11 cellular contexts compared by ENCODE assay signal in genomic region chr7:100048680-100049079, GRCh38. TPM values are rescaled to one million over a fixed set of nuclear protein-coding genes. Genes with fewer than 3 reads are reported as not detected.
DNase-seq lines count a peak whose midpoint lies in the region; ATAC-seq, FAIRE-seq and TF ChIP-seq lines count a peak whose summit lies in the region.
"Had no signal": no experiment of that assay in that cellular context is flagged by ENCODE, and none has a peak within 500 bp of the region (broad histone marks: within the 10 kb centered on the region; RNA-seq: fewer than 3 reads in every experiment).

No MANE protein-coding gene starts in this region.

- H3K9me3 ChIP-seq in IMR-90 (ENCODE audit: control insufficient read depth, insufficient read depth, low read length) (no peaks in the 10 kb centered on the region), HepG2 (ENCODE audit: low read length) (no peaks in the 10 kb centered on the region)

- H3K14ac ChIP-seq in IMR-90 (replicated peaks; ENCODE audit: low read depth, low read length) = no peak overlapping the region

- no peak overlapping the region for H3K18ac ChIP-seq in IMR-90 (ENCODE audit: low read depth, low read length)

- H2BK120ac ChIP-seq in IMR-90 (ENCODE audit: low read depth, low read length) = no peak overlapping the region

- peak overlapping the region in 5 of 7 donors; percentile 14 to 93 (median 65) for H3K27ac Mint-ChIP-seq in CD14-positive monocyte
- peak overlapping the region; percentile 27 for H3K27ac Mint-ChIP-seq in activated naive CD8-positive, alpha-beta T cell treated with anti-CD3 and anti-CD28 coated beads for 36 hours
- peak overlapping the region; percentile 89 to 92 for H3K27ac Mint-ChIP-seq in natural killer cell

- no peak for TF ChIP-seq CTCF in CD14-positive monocyte (IDR thresholded peaks at IDR 0.05)
- no peak for TF ChIP-seq CTCF in IMR-90 (conservative IDR thresholded peaks at IDR 0.05; ENCODE audit: low read depth, low read length)
- TF ChIP-seq CTCF in natural killer cell (IDR thresholded peaks at IDR 0.05) = no peak
- no peak for TF ChIP-seq CTCF in HepG2 (CRISPR knock-in tag; IDR thresholded peaks at IDR 0.05)

- intact Hi-C loops in CD14-positive monocyte (cut with micrococcal nuclease) (no loop called here), IMR-90 (cut with micrococcal nuclease) (loop anchor here (1.0 to 2.0 kb wide), 2 partner anchors 14 to 52 kb away; no protein-coding TSS in a partner anchor), natural killer cell (cut with micrococcal nuclease) (loop anchor here (1.0 to 5.0 kb wide), 2 partner anchors 34 to 52 kb away; partner anchors contain the start of gene ZNF3), HepG2 (cut with micrococcal nuclease; ENCODE audit: unreplicated experiment) (no loop called here)

- no peak overlapping the region for H3K23ac ChIP-seq in IMR-90 (ENCODE audit: low read depth, low read length)

- H3K4me3 ChIP-seq in IMR-90 (ENCODE audit: insufficient read depth, low read depth, low read length) (no peak overlapping the region), HepG2 (replicated peaks in 1 of 3; ENCODE audit: insufficient read depth in 1 of 3, low read depth in 2 of 3, low read length in 3 of 3) (no peak overlapping the region; a peak in 1 of 6 replicates)

- H3K79me2 ChIP-seq in HepG2 (ENCODE audit: insufficient read depth, low read length) = peaks cover 6% of the 10 kb centered on the region

- H4K5ac ChIP-seq in IMR-90 (ENCODE audit: low read depth, low read length) = 0 out of 2 replicates have a peak overlapping the region, but pooled peaks have one; percentile 0

- H3K4me1 ChIP-seq in IMR-90 (ENCODE audit: control insufficient read depth, insufficient read depth, low read length) (peaks cover 4% of the 10 kb centered on the region; the same call in 1 of the 2 replicates), HepG2 (ENCODE audit: insufficient read depth, low read length) (peaks cover 29% of the 10 kb centered on the region)

- POLR2A ChIA-PET in IMR-90 (lab: Charles Lee; ENCODE audit: unreplicated experiment) (no interaction called here), HepG2 (lab: Yijun Ruan, JAX) (no interaction called here)

- no peaks in the 10 kb centered on the region for H3K27me3 ChIP-seq in IMR-90 (ENCODE audit: control insufficient read depth, insufficient read depth, low read length)
- H3K27me3 ChIP-seq in HepG2 (ENCODE audit: control insufficient read depth in 1 of 2, insufficient read depth in 2 of 2, low read length in 2 of 2) = no peaks in the 10 kb centered on the region

- H3K9me1 ChIP-seq in IMR-90 (ENCODE audit: insufficient read depth, low read length) = no peaks in the 10 kb centered on the region

- peaks cover 12 to 29% of the 10 kb centered on the region in 2 experiments for H3K79me1 ChIP-seq in IMR-90 (ENCODE audit: low read depth in 1 of 2, low read length in 2 of 2)

- TF ChIP-seq POLR2A in IMR-90 (IDR thresholded peaks at IDR 0.05; ENCODE audit: low read depth, low read length) (no peak), HepG2 (IDR thresholded peaks at IDR 0.05; ENCODE audit: insufficient read depth in 1 of 2, low read depth in 2 of 2, low read length in 2 of 2) (no peak)

- H3K4ac ChIP-seq in IMR-90 (ENCODE audit: low read depth, low read length) = no peak overlapping the region; the same call in 1 of the 2 replicates

- peaks cover 3% of the 10 kb centered on the region; the same call in 1 of the 2 replicates for H4K20me1 ChIP-seq in IMR-90 (ENCODE audit: insufficient read depth, low read length)
- H4K20me1 ChIP-seq in HepG2 (ENCODE audit: insufficient read depth, low read length) = no peaks in the 10 kb centered on the region

- peaks cover 4% of the 10 kb centered on the region; the same call in 1 of the 2 replicates for H3K36me3 ChIP-seq in IMR-90 (ENCODE audit: control insufficient read depth, insufficient read depth, low read length)
- no peaks in the 10 kb centered on the region for H3K36me3 ChIP-seq in HepG2 (replicated peaks in 1 of 2; ENCODE audit: control insufficient read depth in 1 of 2, insufficient read depth in 2 of 2, low read length in 2 of 2)

- no peak for FAIRE-seq in HepG2 (lab: Jason Lieb, UNC)

- H3K36me3 Mint-ChIP-seq in CD14-positive monocyte (peaks cover 0 to 2% of the 10 kb centered on the region in 2 donors), natural killer cell (no peaks in the 10 kb centered on the region)
- H3K36me3 Mint-ChIP-seq in activated naive CD8-positive, alpha-beta T cell treated with anti-CD3 and anti-CD28 coated beads for 36 hours = no peaks in the 10 kb centered on the region

- in situ Hi-C loops in IMR-90 (cut with MboI; ENCODE audit: low sequenced_read_pairs) (no loop called here), HepG2 (cut with HindIII; ENCODE audit: extremely low pct_ligation_motif_present, low pct_unique_long_range_greater_than_20kb) (no loop called here)

- TF ChIP-seq RAD21 in IMR-90 (IDR thresholded peaks at IDR 0.05; ENCODE audit: low read length) (no peak), HepG2 (CRISPR knock-in tag; IDR thresholded peaks at IDR 0.05) (no peak)

- ATAC-seq in IMR-90 (ENCODE audit: low read depth) (no peak), natural killer cell (no peak), HepG2 (no peak)

- CTCF ChIA-PET in IMR-90 (lab: Yijun Ruan, JAX) (interaction anchor here (0.7 kb wide), 1 partner anchor 541 kb away, joined by 3 read pairs; no protein-coding TSS in a partner anchor), HepG2 (lab: Yijun Ruan, JAX; ENCODE audit: low intra/inter-chr PET ratio, low total read pairs) (interaction anchor here (1.9 kb wide), 1 partner anchor 55 kb away, joined by 6 read pairs; no protein-coding TSS in a partner anchor)

- no peak overlapping the region for H3K56ac ChIP-seq in IMR-90 (ENCODE audit: extremely low read depth, insufficient read depth, low read length)

- H3K9ac ChIP-seq in IMR-90 (ENCODE audit: low read depth, low read length) (no peak overlapping the region), HepG2 (ENCODE audit: insufficient read depth, low read depth, low read length) (no peak overlapping the region)

- H3K27ac ChIP-seq in IMR-90 (ENCODE audit: insufficient read depth, low read length) (no peak overlapping the region), HepG2 (ENCODE audit: extremely low read length, insufficient read depth, low read length) (no peak overlapping the region)

- H3K9me3 Mint-ChIP-seq in CD14-positive monocyte = no peaks in the 10 kb centered on the region
- no peaks in the 10 kb centered on the region for H3K9me3 Mint-ChIP-seq in activated naive CD8-positive, alpha-beta T cell treated with anti-CD3 and anti-CD28 coated beads for 36 hours
- H3K9me3 Mint-ChIP-seq in natural killer cell = no peaks in the 10 kb centered on the region
- H3K9me3 Mint-ChIP-seq: dendritic cell treated with granulocyte-macrophage colony-stimulating factor and Interleukin-4, amounts not matched to agents 40 ng/mL and 50 ng/mL, for 4 days had no signal

- H3K4me3 Mint-ChIP-seq in CD14-positive monocyte (peak overlapping the region in 1 of 2 donors; percentile 34), natural killer cell (peak overlapping the region; percentile 55)
- peak overlapping the region; percentile 56 for H3K4me3 Mint-ChIP-seq in activated naive CD8-positive, alpha-beta T cell treated with anti-CD3 and anti-CD28 coated beads for 36 hours

- peak overlapping the region; percentile 40; the same call in 1 of the 2 replicates for H2AK5ac ChIP-seq in IMR-90 (ENCODE audit: low read depth, low read length)

- H3K4me2 ChIP-seq in IMR-90 (ENCODE audit: low read depth, low read length) (no peak overlapping the region), HepG2 (ENCODE audit: low read depth, low read length) (no peak overlapping the region; the same call in 1 of the 2 replicates)

- peak overlapping the region; percentile 97 to 99; a peak in 3 of 4 replicates for H4K8ac ChIP-seq in IMR-90 (ENCODE audit: low read depth in 2 of 2, low read length in 2 of 2)

- H4K91ac ChIP-seq in IMR-90 (ENCODE audit: insufficient read depth, low read depth, low read length) = no peak overlapping the region

- TF ChIP-seq EP300 in HepG2 (IDR thresholded peaks at IDR 0.05; ENCODE audit: low read depth in 2 of 2, low read length in 2 of 2) (no peak), HepG2 (CRISPR knock-in tag; IDR thresholded peaks at IDR 0.05; ENCODE audit: borderline replicate concordance) (no peak)

- no TSS peak for BruUV-seq in IMR-90 (replicated peaks; lab: Mats Ljungman, UMichigan)
- BruUV-seq in HepG2 (replicated peaks; lab: Mats Ljungman, UMichigan) = no TSS peak

- DNase-seq in CD14-positive monocyte (ENCODE audit: low spot score) (no peak), IMR-90 (no peak), natural killer cell (no peak), NCI-H187 (lab: John Stamatoyannopoulos, UW) (no peak), epidermal melanocyte (ENCODE audit: insufficient read length, low spot score) (no peak), NOMO-1 treated with dmso at 0.1 percent for 144 hours (lab: John Stamatoyannopoulos, UW; ENCODE audit: unreplicated experiment) (no peak), HepG2 (ENCODE audit: low spot score) (no peak)
- no peak for DNase-seq in activated naive CD8-positive, alpha-beta T cell treated with anti-CD3 and anti-CD28 coated beads for 36 hours
- DNase-seq: head of caudate nucleus, NCI-H748 treated with DMSO at 0.1 percent for 48 hours had no signal

- no peak overlapping the region for H2BK5ac ChIP-seq in IMR-90 (ENCODE audit: low read depth, low read length, poor library complexity, severe bottlenecking)

- no peak overlapping the region for H2BK20ac ChIP-seq in IMR-90 (ENCODE audit: low read depth, low read length)

- no peak overlapping the region for H2BK15ac ChIP-seq in IMR-90 (ENCODE audit: low read depth, low read length)

- H2AK9ac ChIP-seq in IMR-90 (replicated peaks; ENCODE audit: low read depth, low read length, poor library complexity) = no peak overlapping the region

- H2AFZ ChIP-seq in IMR-90 (replicated peaks; ENCODE audit: low read length, poor library complexity) = no peak overlapping the region
- no peak overlapping the region for H2AFZ ChIP-seq in HepG2 (ENCODE audit: low read length)

- whole genome bisulfite sequencing in IMR-90 (ENCODE audit: extremely low coverage in 2 of 2, insufficient read length in 1 of 2), 2 experiments = 100% methylated on average over 1 of the region's 4 CpGs; no CpG with 5 or more reads in 1 of the 2 experiments
- WGBS in HepG2 (ENCODE audit: low lambda C conversion rate) = 87% methylated on average over 4 of the region's 4 CpGs

- dilution Hi-C loops in IMR-90 (cut with HindIII; ENCODE audit: low sequenced_read_pairs, unreplicated experiment) = no loop called here

- H3K27me3 Mint-ChIP-seq in CD14-positive monocyte (ENCODE audit: low read depth in 3 of 3) = peaks cover 2 to 6% (median 2%) of the 10 kb centered on the region in 3 donors
- no peaks in the 10 kb centered on the region for H3K27me3 Mint-ChIP-seq in activated naive CD8-positive, alpha-beta T cell treated with anti-CD3 and anti-CD28 coated beads for 36 hours
- no peaks in the 10 kb centered on the region for H3K27me3 Mint-ChIP-seq in natural killer cell (ENCODE audit: low read depth in 2 of 2)
- H3K27me3 Mint-ChIP-seq: dendritic cell treated with granulocyte-macrophage colony-stimulating factor and Interleukin-4, amounts not matched to agents 40 ng/mL and 50 ng/mL, for 4 days had no signal

- H3K4me1 Mint-ChIP-seq in CD14-positive monocyte = peaks cover 18% of the 10 kb centered on the region
- peaks cover 21% of the 10 kb centered on the region for H3K4me1 Mint-ChIP-seq in activated naive CD8-positive, alpha-beta T cell treated with anti-CD3 and anti-CD28 coated beads for 36 hours
- peaks cover 15 to 20% of the 10 kb centered on the region in 2 donors for H3K4me1 Mint-ChIP-seq in natural killer cell

RNA-seq across cellular contexts. Expression of gene ZSCAN21, which starts 0.9 kb away (rescaled TPM):
- polyA plus RNA-seq in CD14-positive monocyte (1 to 10 TPM; 1.5 to 4.6 TPM), IMR-90 (2012; rRNA removed) (10.8 and 11.5 TPM in 2 replicates), HepG2 (2011; rRNA removed) (7.0 and 8.5 TPM in 2 replicates)
- total RNA-seq in IMR-90 (2012; rRNA removed) (13.1 and 13.3 TPM in 2 replicates), natural killer cell (1 to 10 TPM; 6.2 to 8.9 (median 7.2) TPM), HepG2 (2016; rRNA removed; fragmentation: Illumina TruSeq; extraction: Trizol) (10.0 and 11.8 TPM in 2 replicates)
- 4.9 and 6.1 TPM in 2 replicates for polyA plus RNA-seq in IMR-90 (2012; cell fraction: cytosol; rRNA removed)
- 5.6 and 14.0 TPM in 2 replicates for polyA plus RNA-seq in IMR-90 (2012; cell fraction: nucleus; rRNA removed; ENCODE audit: low replicate concordance)
- total RNA-seq in activated naive CD8-positive, alpha-beta T cell treated with anti-CD3 and anti-CD28 coated beads for 36 hours = 1 to 10 TPM; 9.0 to 9.4 TPM
- total RNA-seq in HepG2 (2016; cell fraction: cytosol; rRNA removed; fragmentation: Illumina TruSeq; extraction: Trizol; ENCODE audit: low read depth) = 3.2 and 3.8 TPM in 2 replicates
- total RNA-seq in HepG2 (2016; cell fraction: insoluble cytoplasmic fraction; rRNA removed; fragmentation: Illumina TruSeq; extraction: Trizol) = 9.0 and 11.1 TPM in 2 replicates
- 5.6 and 5.8 TPM in 2 replicates for total RNA-seq in HepG2 (2016; cell fraction: membrane; rRNA removed; fragmentation: Illumina TruSeq; extraction: Trizol)
- 6.2 and 6.3 TPM in 2 replicates for total RNA-seq in HepG2 (2016; cell fraction: nucleus; rRNA removed; fragmentation: Illumina TruSeq; extraction: Trizol)
- 6.5 and 7.7 TPM in 2 replicates for polyA plus RNA-seq in HepG2 (2011; cell fraction: cytosol; rRNA removed)
- 4.4 and 4.7 TPM in 2 replicates for polyA plus RNA-seq in HepG2 (2011; cell fraction: nucleus; rRNA removed)
- polyA plus RNA-seq in HepG2 (2012) = 5.6 and 6.7 TPM in 2 replicates
- 1.5 and 1.7 TPM in 2 replicates for polyA plus RNA-seq in HepG2 (2016; cell fraction: cytosol; fragmentation: Illumina TruSeq; extraction: Trizol; ENCODE audit: low read depth)
- 10.0 and 11.5 TPM in 2 replicates for polyA plus RNA-seq in HepG2 (2016; cell fraction: insoluble cytoplasmic fraction; fragmentation: Illumina TruSeq; extraction: Trizol; ENCODE audit: low read depth)
- 3.1 and 3.5 TPM in 2 replicates for polyA plus RNA-seq in HepG2 (2016; cell fraction: membrane; fragmentation: Illumina TruSeq; extraction: Trizol; ENCODE audit: low read depth)
- 8.6 and 9.3 TPM in 2 replicates for polyA plus RNA-seq in HepG2 (2016; cell fraction: nucleus; fragmentation: Illumina TruSeq; extraction: Trizol; ENCODE audit: insufficient read depth, low read depth)
- polyA minus RNA-seq in HepG2 (2011; rRNA and poly(A)+ RNA removed; ENCODE audit: low replicate concordance) = 4.0 and 4.9 TPM in 2 replicates
- 2.6 and 5.7 TPM in 2 replicates for polyA minus RNA-seq in HepG2 (2011; cell fraction: cytosol; rRNA and poly(A)+ RNA removed)
- 3.1 and 4.2 TPM in 2 replicates for polyA minus RNA-seq in HepG2 (2011; cell fraction: nucleus; rRNA and poly(A)+ RNA removed)

RNA-seq across cellular contexts. Expression of gene ZNF3, which starts 32.8 kb away (rescaled TPM):
- polyA plus RNA-seq in CD14-positive monocyte (1 to 10 TPM; 7.1 to 8.9 TPM), IMR-90 (2012; rRNA removed) (20.4 and 24.8 TPM in 2 replicates), HepG2 (2011; rRNA removed) (29.1 and 33.7 TPM in 2 replicates)
- total RNA-seq in IMR-90 (2012; rRNA removed) (30.8 and 33.1 TPM in 2 replicates), natural killer cell (10 to 100 TPM; 37.8 to 51.6 (median 49.0) TPM), HepG2 (2016; rRNA removed; fragmentation: Illumina TruSeq; extraction: Trizol) (53.2 and 56.9 TPM in 2 replicates)
- 4.7 and 6.3 TPM in 2 replicates for polyA plus RNA-seq in IMR-90 (2012; cell fraction: cytosol; rRNA removed)
- 55.3 and 172 TPM in 2 replicates for polyA plus RNA-seq in IMR-90 (2012; cell fraction: nucleus; rRNA removed; ENCODE audit: low replicate concordance)
- 10 to 100 TPM; 21.1 to 22.3 TPM for total RNA-seq in activated naive CD8-positive, alpha-beta T cell treated with anti-CD3 and anti-CD28 coated beads for 36 hours
- 14.5 and 17.2 TPM in 2 replicates for total RNA-seq in HepG2 (2016; cell fraction: cytosol; rRNA removed; fragmentation: Illumina TruSeq; extraction: Trizol; ENCODE audit: low read depth)
- 49.6 and 57.2 TPM in 2 replicates for total RNA-seq in HepG2 (2016; cell fraction: insoluble cytoplasmic fraction; rRNA removed; fragmentation: Illumina TruSeq; extraction: Trizol)
- total RNA-seq in HepG2 (2016; cell fraction: membrane; rRNA removed; fragmentation: Illumina TruSeq; extraction: Trizol) = 31.0 and 33.2 TPM in 2 replicates
- 75.6 and 79.7 TPM in 2 replicates for total RNA-seq in HepG2 (2016; cell fraction: nucleus; rRNA removed; fragmentation: Illumina TruSeq; extraction: Trizol)
- polyA plus RNA-seq in HepG2 (2011; cell fraction: cytosol; rRNA removed) = 14.7 and 19.2 TPM in 2 replicates
- polyA plus RNA-seq in HepG2 (2011; cell fraction: nucleus; rRNA removed) = 57.3 and 62.4 TPM in 2 replicates
- 30.0 and 30.2 TPM in 2 replicates for polyA plus RNA-seq in HepG2 (2012)
- 5.1 and 5.2 TPM in 2 replicates for polyA plus RNA-seq in HepG2 (2016; cell fraction: cytosol; fragmentation: Illumina TruSeq; extraction: Trizol; ENCODE audit: low read depth)
- polyA plus RNA-seq in HepG2 (2016; cell fraction: insoluble cytoplasmic fraction; fragmentation: Illumina TruSeq; extraction: Trizol; ENCODE audit: low read depth) = 35.8 and 38.2 TPM in 2 replicates
- 12.2 and 13.7 TPM in 2 replicates for polyA plus RNA-seq in HepG2 (2016; cell fraction: membrane; fragmentation: Illumina TruSeq; extraction: Trizol; ENCODE audit: low read depth)
- 98.1 and 100 TPM in 2 replicates for polyA plus RNA-seq in HepG2 (2016; cell fraction: nucleus; fragmentation: Illumina TruSeq; extraction: Trizol; ENCODE audit: insufficient read depth, low read depth)
- 32.6 and 73.5 TPM in 2 replicates for polyA minus RNA-seq in HepG2 (2011; rRNA and poly(A)+ RNA removed; ENCODE audit: low replicate concordance)
- 17.8 and 19.3 TPM in 2 replicates for polyA minus RNA-seq in HepG2 (2011; cell fraction: cytosol; rRNA and poly(A)+ RNA removed)
- polyA minus RNA-seq in HepG2 (2011; cell fraction: nucleus; rRNA and poly(A)+ RNA removed) = 103 and 106 TPM in 2 replicates

RNA-seq across cellular contexts. Expression of gene ZKSCAN1, which starts 33.3 kb away (rescaled TPM):
- polyA plus RNA-seq in CD14-positive monocyte (10 to 100 TPM; 10.7 to 24.3 TPM), IMR-90 (2012; rRNA removed) (10.8 and 13.7 TPM in 2 replicates), HepG2 (2011; rRNA removed) (46.0 and 46.4 TPM in 2 replicates)
- total RNA-seq in IMR-90 (2012; rRNA removed) (30.3 and 40.7 TPM in 2 replicates), natural killer cell (10 to 100 TPM; 57.6 to 62.5 (median 60.8) TPM), HepG2 (2016; rRNA removed; fragmentation: Illumina TruSeq; extraction: Trizol) (60.6 and 64.5 TPM in 2 replicates)
- polyA plus RNA-seq in IMR-90 (2012; cell fraction: cytosol; rRNA removed) = 5.6 and 5.9 TPM in 2 replicates
- polyA plus RNA-seq in IMR-90 (2012; cell fraction: nucleus; rRNA removed; ENCODE audit: low replicate concordance) = 8.8 and 23.6 TPM in 2 replicates
- total RNA-seq in activated naive CD8-positive, alpha-beta T cell treated with anti-CD3 and anti-CD28 coated beads for 36 hours = 10 to 100 TPM; 38.6 to 41.5 TPM
- 591 and 606 TPM in 2 replicates for total RNA-seq in HepG2 (2016; cell fraction: cytosol; rRNA removed; fragmentation: Illumina TruSeq; extraction: Trizol; ENCODE audit: low read depth)
- 52.3 and 68.3 TPM in 2 replicates for total RNA-seq in HepG2 (2016; cell fraction: insoluble cytoplasmic fraction; rRNA removed; fragmentation: Illumina TruSeq; extraction: Trizol)
- total RNA-seq in HepG2 (2016; cell fraction: membrane; rRNA removed; fragmentation: Illumina TruSeq; extraction: Trizol) = 187 and 224 TPM in 2 replicates
- 44.7 and 53.4 TPM in 2 replicates for total RNA-seq in HepG2 (2016; cell fraction: nucleus; rRNA removed; fragmentation: Illumina TruSeq; extraction: Trizol)
- 21.4 and 28.4 TPM in 2 replicates for polyA plus RNA-seq in HepG2 (2011; cell fraction: cytosol; rRNA removed)
- polyA plus RNA-seq in HepG2 (2011; cell fraction: nucleus; rRNA removed) = 34.0 and 37.5 TPM in 2 replicates
- polyA plus RNA-seq in HepG2 (2012) = 28.8 and 32.8 TPM in 2 replicates
- 2.2 and 2.3 TPM in 2 replicates for polyA plus RNA-seq in HepG2 (2016; cell fraction: cytosol; fragmentation: Illumina TruSeq; extraction: Trizol; ENCODE audit: low read depth)
- 25.2 and 27.2 TPM in 2 replicates for polyA plus RNA-seq in HepG2 (2016; cell fraction: insoluble cytoplasmic fraction; fragmentation: Illumina TruSeq; extraction: Trizol; ENCODE audit: low read depth)
- 4.6 and 5.7 TPM in 2 replicates for polyA plus RNA-seq in HepG2 (2016; cell fraction: membrane; fragmentation: Illumina TruSeq; extraction: Trizol; ENCODE audit: low read depth)
- 83.3 and 87.6 TPM in 2 replicates for polyA plus RNA-seq in HepG2 (2016; cell fraction: nucleus; fragmentation: Illumina TruSeq; extraction: Trizol; ENCODE audit: insufficient read depth, low read depth)
- polyA minus RNA-seq in HepG2 (2011; rRNA and poly(A)+ RNA removed; ENCODE audit: low replicate concordance) = 56.7 and 119 TPM in 2 replicates
- 60.1 and 60.2 TPM in 2 replicates for polyA minus RNA-seq in HepG2 (2011; cell fraction: cytosol; rRNA and poly(A)+ RNA removed)
- polyA minus RNA-seq in HepG2 (2011; cell fraction: nucleus; rRNA and poly(A)+ RNA removed) = 53.6 and 70.4 TPM in 2 replicates

RNA-seq across cellular contexts. Expression of gene COPS6, which starts 40.1 kb away (rescaled TPM):
- polyA plus RNA-seq in CD14-positive monocyte = 100 to 1,000 TPM; 109 to 119 TPM
- total RNA-seq in IMR-90 (2012; rRNA removed) = 158 and 185 TPM in 2 replicates
- 303 and 325 TPM in 2 replicates for polyA plus RNA-seq in IMR-90 (2012; rRNA removed)
- polyA plus RNA-seq in IMR-90 (2012; cell fraction: cytosol; rRNA removed) = 189 and 197 TPM in 2 replicates
- 146 and 159 TPM in 2 replicates for polyA plus RNA-seq in IMR-90 (2012; cell fraction: nucleus; rRNA removed; ENCODE audit: low replicate concordance)
- 10 to 100 TPM; 96.3 to 97.2 TPM for total RNA-seq in activated naive CD8-positive, alpha-beta T cell treated with anti-CD3 and anti-CD28 coated beads for 36 hours
- 10 to 100 TPM; 79.0 to 94.6 (median 84.4) TPM for total RNA-seq in natural killer cell
- 33.4 and 64.4 TPM in 2 replicates for total RNA-seq in HepG2 (2016; rRNA removed; fragmentation: Illumina TruSeq; extraction: Trizol)
- total RNA-seq in HepG2 (2016; cell fraction: cytosol; rRNA removed; fragmentation: Illumina TruSeq; extraction: Trizol; ENCODE audit: low read depth) = 9.5 and 10.2 TPM in 2 replicates
- 36.3 and 62.5 TPM in 2 replicates for total RNA-seq in HepG2 (2016; cell fraction: insoluble cytoplasmic fraction; rRNA removed; fragmentation: Illumina TruSeq; extraction: Trizol)
- 15.0 and 17.1 TPM in 2 replicates for total RNA-seq in HepG2 (2016; cell fraction: membrane; rRNA removed; fragmentation: Illumina TruSeq; extraction: Trizol)
- total RNA-seq in HepG2 (2016; cell fraction: nucleus; rRNA removed; fragmentation: Illumina TruSeq; extraction: Trizol) = 28.6 and 31.2 TPM in 2 replicates
- polyA plus RNA-seq in HepG2 (2011; rRNA removed) = 117 and 124 TPM in 2 replicates
- 122 and 127 TPM in 2 replicates for polyA plus RNA-seq in HepG2 (2011; cell fraction: cytosol; rRNA removed)
- 63.0 and 72.5 TPM in 2 replicates for polyA plus RNA-seq in HepG2 (2011; cell fraction: nucleus; rRNA removed)
- polyA plus RNA-seq in HepG2 (2012) = 71.1 and 91.2 TPM in 2 replicates
- 26.8 and 27.5 TPM in 2 replicates for polyA plus RNA-seq in HepG2 (2016; cell fraction: cytosol; fragmentation: Illumina TruSeq; extraction: Trizol; ENCODE audit: low read depth)
- polyA plus RNA-seq in HepG2 (2016; cell fraction: insoluble cytoplasmic fraction; fragmentation: Illumina TruSeq; extraction: Trizol; ENCODE audit: low read depth) = 132 and 136 TPM in 2 replicates
- 25.7 and 26.0 TPM in 2 replicates for polyA plus RNA-seq in HepG2 (2016; cell fraction: membrane; fragmentation: Illumina TruSeq; extraction: Trizol; ENCODE audit: low read depth)
- polyA plus RNA-seq in HepG2 (2016; cell fraction: nucleus; fragmentation: Illumina TruSeq; extraction: Trizol; ENCODE audit: insufficient read depth, low read depth) = 83.2 and 85.6 TPM in 2 replicates
- 104 and 348 TPM in 2 replicates for polyA minus RNA-seq in HepG2 (2011; rRNA and poly(A)+ RNA removed; ENCODE audit: low replicate concordance)
- 44.1 and 55.6 TPM in 2 replicates for polyA minus RNA-seq in HepG2 (2011; cell fraction: cytosol; rRNA and poly(A)+ RNA removed)
- polyA minus RNA-seq in HepG2 (2011; cell fraction: nucleus; rRNA and poly(A)+ RNA removed) = 29.6 and 33.3 TPM in 2 replicates

RNA-seq across cellular contexts. Expression of gene MCM7, which starts 52.5 kb away (rescaled TPM):
- polyA plus RNA-seq in CD14-positive monocyte (1 to 10 TPM; 6.9 to 8.8 TPM), IMR-90 (2012; rRNA removed) (104 and 119 TPM in 2 replicates), HepG2 (2011; rRNA removed) (74.6 and 84.5 TPM in 2 replicates)
- total RNA-seq in IMR-90 (2012; rRNA removed) (130 and 137 TPM in 2 replicates), natural killer cell (100 to 1,000 TPM; 112 to 214 (median 137) TPM), HepG2 (2016; rRNA removed; fragmentation: Illumina TruSeq; extraction: Trizol) (214 and 229 TPM in 2 replicates)
- 47.2 and 71.0 TPM in 2 replicates for polyA plus RNA-seq in IMR-90 (2012; cell fraction: cytosol; rRNA removed)
- polyA plus RNA-seq in IMR-90 (2012; cell fraction: nucleus; rRNA removed; ENCODE audit: low replicate concordance) = 196 and 287 TPM in 2 replicates
- 100 to 1,000 TPM; 476 to 482 TPM for total RNA-seq in activated naive CD8-positive, alpha-beta T cell treated with anti-CD3 and anti-CD28 coated beads for 36 hours
- 19.3 and 25.3 TPM in 2 replicates for total RNA-seq in HepG2 (2016; cell fraction: cytosol; rRNA removed; fragmentation: Illumina TruSeq; extraction: Trizol; ENCODE audit: low read depth)
- 222 and 231 TPM in 2 replicates for total RNA-seq in HepG2 (2016; cell fraction: insoluble cytoplasmic fraction; rRNA removed; fragmentation: Illumina TruSeq; extraction: Trizol)
- 36.3 and 40.6 TPM in 2 replicates for total RNA-seq in HepG2 (2016; cell fraction: membrane; rRNA removed; fragmentation: Illumina TruSeq; extraction: Trizol)
- 158 and 170 TPM in 2 replicates for total RNA-seq in HepG2 (2016; cell fraction: nucleus; rRNA removed; fragmentation: Illumina TruSeq; extraction: Trizol)
- polyA plus RNA-seq in HepG2 (2011; cell fraction: cytosol; rRNA removed) = 43.5 and 88.2 TPM in 2 replicates
- 179 and 250 TPM in 2 replicates for polyA plus RNA-seq in HepG2 (2011; cell fraction: nucleus; rRNA removed)
- polyA plus RNA-seq in HepG2 (2012) = 55.3 and 79.0 TPM in 2 replicates
- 13.7 and 15.9 TPM in 2 replicates for polyA plus RNA-seq in HepG2 (2016; cell fraction: cytosol; fragmentation: Illumina TruSeq; extraction: Trizol; ENCODE audit: low read depth)
- polyA plus RNA-seq in HepG2 (2016; cell fraction: insoluble cytoplasmic fraction; fragmentation: Illumina TruSeq; extraction: Trizol; ENCODE audit: low read depth) = 184 and 192 TPM in 2 replicates
- polyA plus RNA-seq in HepG2 (2016; cell fraction: membrane; fragmentation: Illumina TruSeq; extraction: Trizol; ENCODE audit: low read depth) = 21.2 and 24.5 TPM in 2 replicates
- 208 and 214 TPM in 2 replicates for polyA plus RNA-seq in HepG2 (2016; cell fraction: nucleus; fragmentation: Illumina TruSeq; extraction: Trizol; ENCODE audit: insufficient read depth, low read depth)
- 187 and 581 TPM in 2 replicates for polyA minus RNA-seq in HepG2 (2011; rRNA and poly(A)+ RNA removed; ENCODE audit: low replicate concordance)
- polyA minus RNA-seq in HepG2 (2011; cell fraction: cytosol; rRNA and poly(A)+ RNA removed) = 44.7 and 74.8 TPM in 2 replicates
- polyA minus RNA-seq in HepG2 (2011; cell fraction: nucleus; rRNA and poly(A)+ RNA removed) = 108 and 139 TPM in 2 replicates

Comparison
In these comparisons a context has a peak if more than half of its experiments do, and no peak if none do; other contexts are left out.
1. H3K27ac Mint-ChIP-seq: peak in every context shown above with its lines; median percentile 90 in natural killer cell; 65 in CD14-positive monocyte; 27 in activated naive CD8-positive, alpha-beta T cell treated with anti-CD3 and anti-CD28 coated beads for 36 hours.
2. intact Hi-C loops: an anchor here in IMR-90 (1.0 to 2.0 kb wide) and natural killer cell (1.0 to 5.0 kb wide); none called in CD14-positive monocyte and HepG2.